In the genomic region with DNA sequence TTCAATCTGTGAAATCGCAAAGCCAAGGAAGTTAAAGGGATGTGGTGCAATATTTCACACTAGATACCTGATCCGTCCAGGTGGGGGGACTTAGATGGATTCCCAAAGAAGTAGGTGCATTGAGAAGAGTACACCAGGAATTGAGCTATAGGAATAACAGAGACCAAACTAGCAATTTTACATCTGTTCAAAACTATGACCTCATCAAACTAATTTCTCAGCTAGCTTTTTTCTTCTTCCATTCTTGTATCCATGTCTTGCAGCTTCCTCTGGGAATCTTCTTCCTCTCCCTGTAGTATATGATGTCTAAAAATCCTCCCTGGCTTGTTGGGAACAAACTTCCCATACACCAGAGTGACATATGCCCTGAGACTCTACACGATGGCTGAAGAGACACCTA, we compare ENCODE assay signal across 2 cellular contexts.
TF ChIP-seq lines count a peak whose summit lies in the region.

No MANE protein-coding gene starts in this region.

TF ChIP-seq in SK-N-SH, 30 proteins besides CTCF, POLR2A, EP300 and RAD21 (continued from another document):
- TF ChIP-seq NFIC (IDR thresholded peaks at IDR 0.05; ENCODE audit: borderline replicate concordance) = no peak
- no peak for TF ChIP-seq CHD2 (IDR thresholded peaks at IDR 0.05; ENCODE audit: low read length, partially characterized antibody)
- no peak for TF ChIP-seq EZH2phosphoT487 (IDR thresholded peaks at IDR 0.05; ENCODE audit: borderline replicate concordance, low read depth)
- TF ChIP-seq, protein P1, sequence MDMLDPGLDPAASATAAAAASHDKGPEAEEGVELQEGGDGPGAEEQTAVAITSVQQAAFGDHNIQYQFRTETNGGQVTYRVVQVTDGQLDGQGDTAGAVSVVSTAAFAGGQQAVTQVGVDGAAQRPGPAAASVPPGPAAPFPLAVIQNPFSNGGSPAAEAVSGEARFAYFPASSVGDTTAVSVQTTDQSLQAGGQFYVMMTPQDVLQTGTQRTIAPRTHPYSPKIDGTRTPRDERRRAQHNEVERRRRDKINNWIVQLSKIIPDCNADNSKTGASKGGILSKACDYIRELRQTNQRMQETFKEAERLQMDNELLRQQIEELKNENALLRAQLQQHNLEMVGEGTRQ (IDR thresholded peaks at IDR 0.05; ENCODE audit: borderline replicate concordance, low read depth, low read length) = no peak
- TF ChIP-seq, protein P2, sequence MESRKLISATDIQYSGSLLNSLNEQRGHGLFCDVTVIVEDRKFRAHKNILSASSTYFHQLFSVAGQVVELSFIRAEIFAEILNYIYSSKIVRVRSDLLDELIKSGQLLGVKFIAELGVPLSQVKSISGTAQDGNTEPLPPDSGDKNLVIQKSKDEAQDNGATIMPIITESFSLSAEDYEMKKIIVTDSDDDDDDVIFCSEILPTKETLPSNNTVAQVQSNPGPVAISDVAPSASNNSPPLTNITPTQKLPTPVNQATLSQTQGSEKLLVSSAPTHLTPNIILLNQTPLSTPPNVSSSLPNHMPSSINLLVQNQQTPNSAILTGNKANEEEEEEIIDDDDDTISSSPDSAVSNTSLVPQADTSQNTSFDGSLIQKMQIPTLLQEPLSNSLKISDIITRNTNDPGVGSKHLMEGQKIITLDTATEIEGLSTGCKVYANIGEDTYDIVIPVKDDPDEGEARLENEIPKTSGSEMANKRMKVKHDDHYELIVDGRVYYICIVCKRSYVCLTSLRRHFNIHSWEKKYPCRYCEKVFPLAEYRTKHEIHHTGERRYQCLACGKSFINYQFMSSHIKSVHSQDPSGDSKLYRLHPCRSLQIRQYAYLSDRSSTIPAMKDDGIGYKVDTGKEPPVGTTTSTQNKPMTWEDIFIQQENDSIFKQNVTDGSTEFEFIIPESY (IDR thresholded peaks at IDR 0.05; ENCODE audit: borderline replicate concordance, low read depth) = no peak
- no peak for TF ChIP-seq POLR2AphosphoS5 (IDR thresholded peaks at IDR 0.05; ENCODE audit: low read depth, low read length)
- no peak for TF ChIP-seq FOXM1 (IDR thresholded peaks at IDR 0.05; ENCODE audit: low read depth)
- TF ChIP-seq FOSL2 (IDR thresholded peaks at IDR 0.05; ENCODE audit: borderline replicate concordance, low read depth) = no peak
- TF ChIP-seq, protein P3, sequence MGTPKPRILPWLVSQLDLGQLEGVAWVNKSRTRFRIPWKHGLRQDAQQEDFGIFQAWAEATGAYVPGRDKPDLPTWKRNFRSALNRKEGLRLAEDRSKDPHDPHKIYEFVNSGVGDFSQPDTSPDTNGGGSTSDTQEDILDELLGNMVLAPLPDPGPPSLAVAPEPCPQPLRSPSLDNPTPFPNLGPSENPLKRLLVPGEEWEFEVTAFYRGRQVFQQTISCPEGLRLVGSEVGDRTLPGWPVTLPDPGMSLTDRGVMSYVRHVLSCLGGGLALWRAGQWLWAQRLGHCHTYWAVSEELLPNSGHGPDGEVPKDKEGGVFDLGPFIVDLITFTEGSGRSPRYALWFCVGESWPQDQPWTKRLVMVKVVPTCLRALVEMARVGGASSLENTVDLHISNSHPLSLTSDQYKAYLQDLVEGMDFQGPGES (IDR thresholded peaks at IDR 0.05; ENCODE audit: low read depth, low read length) = no peak
- no peak for TF ChIP-seq FOXJ3 (CRISPR knock-in tag; IDR thresholded peaks at IDR 0.05)

TF ChIP-seq in SK-N-SH treated with all-trans-retinoic acid at 6 μM for 48 hours, 23 proteins besides CTCF, POLR2A, EP300 and RAD21 (continued from another document):
- TF ChIP-seq ZNF565 (CRISPR knock-in tag; conservative IDR thresholded peaks at IDR 0.05; ENCODE audit: low read depth) (no peak), ZNF8 (CRISPR knock-in tag; IDR thresholded peaks at IDR 0.05) (no peak), ESRRG (CRISPR knock-in tag; IDR thresholded peaks at IDR 0.05) (no peak), ISL1 (CRISPR knock-in tag; IDR thresholded peaks at IDR 0.05) (no peak)
